26 cellular contexts compared by ENCODE assay signal in the genomic region with DNA sequence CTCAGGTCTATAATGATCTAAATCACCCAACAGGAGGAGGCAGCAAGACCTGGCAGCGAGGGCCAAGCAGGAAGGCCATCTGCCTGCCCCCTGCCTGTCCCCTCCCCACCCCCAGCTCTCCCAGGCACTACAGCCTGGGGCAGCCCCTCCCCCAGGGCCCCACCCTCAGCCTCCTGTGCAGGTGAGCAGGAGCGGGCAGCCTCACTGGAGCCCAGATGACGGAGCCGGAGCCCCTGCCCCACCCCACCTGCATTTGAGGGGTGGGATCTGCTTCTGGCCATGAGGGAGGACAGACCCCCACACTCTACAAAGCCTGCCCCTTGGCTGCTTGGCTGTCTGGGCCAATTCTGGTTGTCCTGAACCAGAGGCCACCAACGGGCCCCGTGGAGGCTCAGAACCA. TPM values are rescaled to one million over a fixed set of nuclear protein-coding genes. Genes with fewer than 3 reads are reported as not detected.
DNase-seq lines count a peak whose midpoint lies in the region; ATAC-seq, FAIRE-seq and TF ChIP-seq lines count a peak whose summit lies in the region.
"Had no signal": no experiment of that assay in that cellular context is flagged by ENCODE, and none has a peak within 500 bp of the region (broad histone marks: within the 10 kb centered on the region; RNA-seq: fewer than 3 reads in every experiment).

No MANE protein-coding gene starts in this region.

- peaks cover 43% of the 10 kb centered on the region for H3K27me3 Mint-ChIP-seq in central memory CD8-positive, alpha-beta T cell

- ATAC-seq in right cardiac atrium (no peak), Right ventricle myocardium superior (ENCODE audit: poor library complexity) (no peak)
- ATAC-seq in central memory CD8-positive, alpha-beta T cell (replicated peaks; ENCODE audit: extremely low read depth, poor library complexity, severe bottlenecking) = no peak
- ATAC-seq: K562 had no signal

- no peaks in the 10 kb centered on the region for H3K4me1 ChIP-seq in right cardiac atrium (ENCODE audit: control insufficient read depth, insufficient read depth, low read length)

- H3K4me3 Mint-ChIP-seq in central memory CD8-positive, alpha-beta T cell = no peak overlapping the region
- H3K4me3 Mint-ChIP-seq: CD4-positive, CD25-positive, alpha-beta regulatory T cell had no signal

- H3K27me3 ChIP-seq in right cardiac atrium (ENCODE audit: control insufficient read depth, insufficient read depth) (no peaks in the 10 kb centered on the region), layer of hippocampus (ENCODE audit: control insufficient read depth, insufficient read depth, low read length) (peaks cover 2% of the 10 kb centered on the region)

- H3K27ac ChIP-seq in right cardiac atrium (ENCODE audit: low read length) (no peak overlapping the region), layer of hippocampus (ENCODE audit: low read depth, low read length) (peak overlapping the region; percentile 98)
- H3K27ac ChIP-seq: BLaER1, GM23248, PC-9 had no signal

- no peaks in the 10 kb centered on the region for H3K9me3 Mint-ChIP-seq in central memory CD8-positive, alpha-beta T cell
- H3K9me3 Mint-ChIP-seq: CD4-positive, CD25-positive, alpha-beta regulatory T cell had no signal

- intact Hi-C loops in right cardiac atrium (cut with DNase I) (no loop called here), Right ventricle myocardium superior (cut with DNase I) (no loop called here)

- peak in 2 of 3 donors; percentile 42 to 53 for DNase-seq in right cardiac atrium
- DNase-seq in Right ventricle myocardium superior = no peak
- DNase-seq in central memory CD8-positive, alpha-beta T cell (ENCODE audit: low spot score in 2 of 2) = no peak
- no peak for DNase-seq in GM10248 (ENCODE audit: extremely low spot score)
- no peak for DNase-seq in OCI-M1 (lab: John Stamatoyannopoulos, UW)
- no peak for DNase-seq in frontal cortex (ENCODE audit: low spot score in 2 of 2)
- DNase-seq: CD4-positive, CD25-positive, alpha-beta regulatory T cell; DMS153; DND-41; GM23248; H7; Kasumi-1; NCI-H1105; NCI-H1436 treated with DMSO at 0.1 percent for 48 hours; NCI-H2029; NCI-H446; NCI-H524 treated with DMSO at 0.1 percent for 48 hours; NCI-H82; PC-9; SHP77 had no signal

- POLR2A ChIA-PET in GM10248 (lab: Yijun Ruan, JAX) = no interaction called here

- TF ChIP-seq CTCF in GM10248 (IDR thresholded peaks at IDR 0.05; ENCODE audit: control extremely low read depth, extremely low read depth, low read depth, missing control alignments) = no peak

- no peak for FAIRE-seq in frontal cortex (lab: Jason Lieb, UNC)
- FAIRE-seq: A204.1, GM18507, HTR-8/SVneo, K562 had no signal

- CTCF ChIA-PET in GM10248 (lab: Yijun Ruan, JAX) = no interaction called here

- no peak overlapping the region for H3K4me3 ChIP-seq in right cardiac atrium (ENCODE audit: low read length)
- H3K4me3 ChIP-seq: BLaER1, GM23248, K562, PC-9 had no signal

- peaks cover 5% of the 10 kb centered on the region for H3K4me1 Mint-ChIP-seq in central memory CD8-positive, alpha-beta T cell

- WGBS in right cardiac atrium = 92% methylated on average over 6 of the region's 6 CpGs

- peak overlapping the region; percentile 64 for H3K27ac Mint-ChIP-seq in central memory CD8-positive, alpha-beta T cell (ENCODE audit: low read depth)
- H3K27ac Mint-ChIP-seq: CD4-positive, CD25-positive, alpha-beta regulatory T cell had no signal

- peaks cover 1% of the 10 kb centered on the region for H3K36me3 Mint-ChIP-seq in central memory CD8-positive, alpha-beta T cell (ENCODE audit: insufficient read depth)
- H3K36me3 Mint-ChIP-seq: CD4-positive, CD25-positive, alpha-beta regulatory T cell had no signal

- H3K9me3 ChIP-seq in right cardiac atrium (ENCODE audit: control insufficient read depth, low read length) = no peaks in the 10 kb centered on the region
- H3K9me3 ChIP-seq: BLaER1 had no signal

RNA-seq across cellular contexts. Expression of gene BAHCC1, which starts 12.4 kb away (rescaled TPM):
- total RNA-seq in right cardiac atrium = 10 to 100 TPM in 2 of 4 donors, 1 to 10 TPM in 2; 8.3 to 12.8 (median 9.4) TPM
- 8.7 TPM for polyA plus RNA-seq in right cardiac atrium
- total RNA-seq in Right ventricle myocardium superior = 8.0 TPM
- 5.7 TPM for total RNA-seq in frontal cortex
- polyA plus RNA-seq: CD4-positive, CD25-positive, alpha-beta regulatory T cell had no signal

Comparison
In these comparisons a context has a peak if more than half of its experiments do, and no peak if none do; other contexts are left out.
1. DNase-seq: peak in right cardiac atrium (2 of 3); none in Right ventricle myocardium superior (single experiment), central memory CD8-positive, alpha-beta T cell (0 of 2), GM10248 (single experiment), OCI-M1 (single experiment) and frontal cortex (0 of 2).